In the genomic region with DNA sequence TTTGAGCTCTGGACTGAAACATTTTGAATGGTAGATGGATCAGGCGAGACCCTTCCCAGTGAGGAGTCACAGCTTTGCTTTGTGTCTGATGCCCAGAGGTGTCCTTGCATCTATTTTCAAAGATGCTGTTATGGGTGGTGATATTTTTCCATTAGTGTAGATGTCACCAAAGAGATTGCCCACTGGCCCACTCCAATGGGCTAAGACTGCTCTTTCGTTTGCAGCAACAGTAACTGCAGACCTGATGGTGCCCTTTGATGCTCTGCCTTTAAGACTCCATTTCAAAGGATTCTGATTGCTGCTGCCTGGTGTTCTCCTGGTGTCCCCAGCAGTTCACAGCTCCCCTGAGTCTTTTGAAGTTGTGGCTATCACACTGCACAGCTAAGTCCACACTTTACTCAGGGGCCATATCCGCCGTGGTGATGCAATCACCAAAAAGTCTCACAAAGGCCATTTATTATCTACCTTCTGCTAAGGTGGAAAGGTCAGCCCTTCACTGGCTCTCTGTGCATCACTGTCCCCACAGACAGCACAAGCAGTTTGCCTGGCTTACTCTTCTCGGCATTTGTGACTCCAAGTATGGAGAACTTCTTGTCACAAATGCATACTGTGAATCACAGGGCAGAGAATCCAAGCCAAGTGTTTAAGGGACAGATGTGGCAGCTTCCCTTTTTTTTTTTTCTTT, we compare ENCODE assay signal across 1 cellular context.
TF ChIP-seq lines count a peak whose summit lies in the region.

No MANE protein-coding gene starts in this region.

TF ChIP-seq in HepG2, 621 proteins besides CTCF, POLR2A, EP300 and RAD21 (continued from another document and continues in another):
- TF ChIP-seq ZFP91 (CRISPR knock-in tag; IDR thresholded peaks at IDR 0.05; ENCODE audit: borderline replicate concordance) (peak; percentile 98), AHR (CRISPR knock-in tag; IDR thresholded peaks at IDR 0.05) (peak; percentile 92), CBX2 (IDR thresholded peaks at IDR 0.05; ENCODE audit: low read depth, low read length) (no peak), CBX2 (CRISPR knock-in tag; IDR thresholded peaks at IDR 0.05; ENCODE audit: low read depth) (no peak; the same call in 1 of the 2 replicates), DPF2 (CRISPR knock-in tag; IDR thresholded peaks at IDR 0.05; ENCODE audit: borderline replicate concordance, low read depth) (peak; percentile 99), ZNF496 (CRISPR knock-in tag; IDR thresholded peaks at IDR 0.05; ENCODE audit: insufficient replicate concordance) (no peak), RBM39 (IDR thresholded peaks at IDR 0.05; ENCODE audit: low read depth, low read length, poor library complexity, severe bottlenecking) (no peak), ZNF720 (CRISPR knock-in tag; IDR thresholded peaks at IDR 0.05) (0 out of 2 replicates have a peak, but pooled peaks have one; percentile 40), SP2 (CRISPR knock-in tag; IDR thresholded peaks at IDR 0.05) (no peak), ZSCAN20 (CRISPR knock-in tag; IDR thresholded peaks at IDR 0.05; ENCODE audit: borderline replicate concordance) (peak; percentile 71; the same call in 1 of the 2 replicates), EZH2 (conservative IDR thresholded peaks at IDR 0.05; ENCODE audit: low read depth, low read length) (no peak), SRY (CRISPR knock-in tag; IDR thresholded peaks at IDR 0.05) (0 out of 2 replicates have a peak, but pooled peaks have one; percentile 25), CC2D1A (CRISPR knock-in tag; IDR thresholded peaks at IDR 0.05) (no peak; the same call in 1 of the 2 replicates), SMARCC2 (IDR thresholded peaks at IDR 0.05) (0 out of 2 replicates have a peak, but pooled peaks have one; percentile 44), TOE1 (CRISPR knock-in tag; IDR thresholded peaks at IDR 0.05) (peak; percentile 80; the same call in 1 of the 2 replicates), GZF1 (CRISPR knock-in tag; IDR thresholded peaks at IDR 0.05) (peak; percentile 49; the same call in 1 of the 2 replicates), ZNF713 (CRISPR knock-in tag; IDR thresholded peaks at IDR 0.05) (no peak), ZNF83 (CRISPR knock-in tag; IDR thresholded peaks at IDR 0.05; ENCODE audit: borderline replicate concordance) (no peak), TEF (CRISPR knock-in tag; IDR thresholded peaks at IDR 0.05) (peak; percentile 94), ZFP62 (CRISPR knock-in tag; IDR thresholded peaks at IDR 0.05) (no peak), MTA1 (CRISPR knock-in tag; IDR thresholded peaks at IDR 0.05; ENCODE audit: borderline replicate concordance) (peak; percentile 96), ZNF446 (CRISPR knock-in tag; IDR thresholded peaks at IDR 0.05) (no peak; the same call in 1 of the 2 replicates), IKZF1 (IDR thresholded peaks at IDR 0.05) (no peak), CHD2 (IDR thresholded peaks at IDR 0.05; ENCODE audit: low read depth, low read length) (peak; percentile 35; the same call in 1 of the 2 replicates), ZMYM3 (CRISPR knock-in tag; IDR thresholded peaks at IDR 0.05) (peak; percentile 96), ZNF614 (CRISPR knock-in tag; IDR thresholded peaks at IDR 0.05; ENCODE audit: borderline replicate concordance) (peak; percentile 100), ZNF264 (CRISPR knock-in tag; IDR thresholded peaks at IDR 0.05) (peak; percentile 98), RELA (CRISPR knock-in tag; IDR thresholded peaks at IDR 0.05) (peak; percentile 81; the same call in 1 of the 2 replicates), PCBP2 (optimal IDR thresholded peaks at IDR 0.05; ENCODE audit: low read depth, low read length, poor library complexity, severe bottlenecking) (no peak), SRSF1 (optimal IDR thresholded peaks at IDR 0.05; ENCODE audit: low read depth, low read length) (peak; percentile 31), TCF7L2 (IDR thresholded peaks at IDR 0.05; ENCODE audit: low read depth, low read length) (peak; percentile 96), CBFB (CRISPR knock-in tag; IDR thresholded peaks at IDR 0.05) (peak; percentile 97), ZNF800 (CRISPR knock-in tag; IDR thresholded peaks at IDR 0.05) (peak; percentile 75; the same call in 1 of the 2 replicates), ZNF776 (CRISPR knock-in tag; IDR thresholded peaks at IDR 0.05) (no peak), REXO4 (CRISPR knock-in tag; IDR thresholded peaks at IDR 0.05; ENCODE audit: borderline replicate concordance) (no peak), ZIK1 (CRISPR knock-in tag; IDR thresholded peaks at IDR 0.05; ENCODE audit: borderline replicate concordance, low read depth) (no peak), MTF2 (CRISPR knock-in tag; IDR thresholded peaks at IDR 0.05; ENCODE audit: borderline replicate concordance) (no peak; the same call in 1 of the 2 replicates), ONECUT2 (CRISPR knock-in tag; IDR thresholded peaks at IDR 0.05) (peak; percentile 83), ATF3 (CRISPR knock-in tag; IDR thresholded peaks at IDR 0.05) (peak; percentile 100), PPARG (CRISPR knock-in tag; conservative IDR thresholded peaks at IDR 0.05) (peak; percentile 98)
- TF ChIP-seq, protein P1, sequence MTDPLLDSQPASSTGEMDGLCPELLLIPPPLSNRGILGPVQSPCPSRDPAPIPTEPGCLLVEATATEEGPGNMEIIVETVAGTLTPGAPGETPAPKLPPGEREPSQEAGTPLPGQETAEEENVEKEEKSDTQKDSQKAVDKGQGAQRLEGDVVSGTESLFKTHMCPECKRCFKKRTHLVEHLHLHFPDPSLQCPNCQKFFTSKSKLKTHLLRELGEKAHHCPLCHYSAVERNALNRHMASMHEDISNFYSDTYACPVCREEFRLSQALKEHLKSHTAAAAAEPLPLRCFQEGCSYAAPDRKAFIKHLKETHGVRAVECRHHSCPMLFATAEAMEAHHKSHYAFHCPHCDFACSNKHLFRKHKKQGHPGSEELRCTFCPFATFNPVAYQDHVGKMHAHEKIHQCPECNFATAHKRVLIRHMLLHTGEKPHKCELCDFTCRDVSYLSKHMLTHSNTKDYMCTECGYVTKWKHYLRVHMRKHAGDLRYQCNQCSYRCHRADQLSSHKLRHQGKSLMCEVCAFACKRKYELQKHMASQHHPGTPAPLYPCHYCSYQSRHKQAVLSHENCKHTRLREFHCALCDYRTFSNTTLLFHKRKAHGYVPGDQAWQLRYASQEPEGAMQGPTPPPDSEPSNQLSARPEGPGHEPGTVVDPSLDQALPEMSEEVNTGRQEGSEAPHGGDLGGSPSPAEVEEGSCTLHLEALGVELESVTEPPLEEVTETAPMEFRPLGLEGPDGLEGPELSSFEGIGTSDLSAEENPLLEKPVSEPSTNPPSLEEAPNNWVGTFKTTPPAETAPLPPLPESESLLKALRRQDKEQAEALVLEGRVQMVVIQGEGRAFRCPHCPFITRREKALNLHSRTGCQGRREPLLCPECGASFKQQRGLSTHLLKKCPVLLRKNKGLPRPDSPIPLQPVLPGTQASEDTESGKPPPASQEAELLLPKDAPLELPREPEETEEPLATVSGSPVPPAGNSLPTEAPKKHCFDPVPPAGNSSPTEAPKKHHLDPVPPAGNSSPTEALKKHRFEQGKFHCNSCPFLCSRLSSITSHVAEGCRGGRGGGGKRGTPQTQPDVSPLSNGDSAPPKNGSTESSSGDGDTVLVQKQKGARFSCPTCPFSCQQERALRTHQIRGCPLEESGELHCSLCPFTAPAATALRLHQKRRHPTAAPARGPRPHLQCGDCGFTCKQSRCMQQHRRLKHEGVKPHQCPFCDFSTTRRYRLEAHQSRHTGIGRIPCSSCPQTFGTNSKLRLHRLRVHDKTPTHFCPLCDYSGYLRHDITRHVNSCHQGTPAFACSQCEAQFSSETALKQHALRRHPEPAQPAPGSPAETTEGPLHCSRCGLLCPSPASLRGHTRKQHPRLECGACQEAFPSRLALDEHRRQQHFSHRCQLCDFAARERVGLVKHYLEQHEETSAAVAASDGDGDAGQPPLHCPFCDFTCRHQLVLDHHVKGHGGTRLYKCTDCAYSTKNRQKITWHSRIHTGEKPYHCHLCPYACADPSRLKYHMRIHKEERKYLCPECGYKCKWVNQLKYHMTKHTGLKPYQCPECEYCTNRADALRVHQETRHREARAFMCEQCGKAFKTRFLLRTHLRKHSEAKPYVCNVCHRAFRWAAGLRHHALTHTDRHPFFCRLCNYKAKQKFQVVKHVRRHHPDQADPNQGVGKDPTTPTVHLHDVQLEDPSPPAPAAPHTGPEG (CRISPR knock-in tag; IDR thresholded peaks at IDR 0.05) = peak; percentile 74; the same call in 1 of the 2 replicates
- TF ChIP-seq, protein P2, sequence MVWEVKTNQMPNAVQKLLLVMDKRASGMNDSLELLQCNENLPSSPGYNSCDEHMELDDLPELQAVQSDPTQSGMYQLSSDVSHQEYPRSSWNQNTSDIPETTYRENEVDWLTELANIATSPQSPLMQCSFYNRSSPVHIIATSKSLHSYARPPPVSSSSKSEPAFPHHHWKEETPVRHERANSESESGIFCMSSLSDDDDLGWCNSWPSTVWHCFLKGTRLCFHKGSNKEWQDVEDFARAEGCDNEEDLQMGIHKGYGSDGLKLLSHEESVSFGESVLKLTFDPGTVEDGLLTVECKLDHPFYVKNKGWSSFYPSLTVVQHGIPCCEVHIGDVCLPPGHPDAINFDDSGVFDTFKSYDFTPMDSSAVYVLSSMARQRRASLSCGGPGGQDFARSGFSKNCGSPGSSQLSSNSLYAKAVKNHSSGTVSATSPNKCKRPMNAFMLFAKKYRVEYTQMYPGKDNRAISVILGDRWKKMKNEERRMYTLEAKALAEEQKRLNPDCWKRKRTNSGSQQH (CRISPR knock-in tag; IDR thresholded peaks at IDR 0.05; ENCODE audit: low read depth) = 0 out of 2 replicates have a peak, but pooled peaks have one; percentile 81
- TF ChIP-seq, protein P3, sequence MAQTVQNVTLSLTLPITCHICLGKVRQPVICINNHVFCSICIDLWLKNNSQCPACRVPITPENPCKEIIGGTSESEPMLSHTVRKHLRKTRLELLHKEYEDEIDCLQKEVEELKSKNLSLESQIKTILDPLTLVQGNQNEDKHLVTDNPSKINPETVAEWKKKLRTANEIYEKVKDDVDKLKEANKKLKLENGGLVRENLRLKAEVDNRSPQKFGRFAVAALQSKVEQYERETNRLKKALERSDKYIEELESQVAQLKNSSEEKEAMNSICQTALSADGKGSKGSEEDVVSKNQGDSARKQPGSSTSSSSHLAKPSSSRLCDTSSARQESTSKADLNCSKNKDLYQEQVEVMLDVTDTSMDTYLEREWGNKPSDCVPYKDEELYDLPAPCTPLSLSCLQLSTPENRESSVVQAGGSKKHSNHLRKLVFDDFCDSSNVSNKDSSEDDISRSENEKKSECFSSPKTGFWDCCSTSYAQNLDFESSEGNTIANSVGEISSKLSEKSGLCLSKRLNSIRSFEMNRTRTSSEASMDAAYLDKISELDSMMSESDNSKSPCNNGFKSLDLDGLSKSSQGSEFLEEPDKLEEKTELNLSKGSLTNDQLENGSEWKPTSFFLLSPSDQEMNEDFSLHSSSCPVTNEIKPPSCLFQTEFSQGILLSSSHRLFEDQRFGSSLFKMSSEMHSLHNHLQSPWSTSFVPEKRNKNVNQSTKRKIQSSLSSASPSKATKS (CRISPR knock-in tag; IDR thresholded peaks at IDR 0.05) = peak; percentile 98
- TF ChIP-seq, protein P4, sequence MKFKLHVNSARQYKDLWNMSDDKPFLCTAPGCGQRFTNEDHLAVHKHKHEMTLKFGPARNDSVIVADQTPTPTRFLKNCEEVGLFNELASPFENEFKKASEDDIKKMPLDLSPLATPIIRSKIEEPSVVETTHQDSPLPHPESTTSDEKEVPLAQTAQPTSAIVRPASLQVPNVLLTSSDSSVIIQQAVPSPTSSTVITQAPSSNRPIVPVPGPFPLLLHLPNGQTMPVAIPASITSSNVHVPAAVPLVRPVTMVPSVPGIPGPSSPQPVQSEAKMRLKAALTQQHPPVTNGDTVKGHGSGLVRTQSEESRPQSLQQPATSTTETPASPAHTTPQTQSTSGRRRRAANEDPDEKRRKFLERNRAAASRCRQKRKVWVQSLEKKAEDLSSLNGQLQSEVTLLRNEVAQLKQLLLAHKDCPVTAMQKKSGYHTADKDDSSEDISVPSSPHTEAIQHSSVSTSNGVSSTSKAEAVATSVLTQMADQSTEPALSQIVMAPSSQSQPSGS (CRISPR knock-in tag; IDR thresholded peaks at IDR 0.05) = peak; percentile 99
